Comparison of ENCODE assay signal across 1 cellular context in the genomic region with DNA sequence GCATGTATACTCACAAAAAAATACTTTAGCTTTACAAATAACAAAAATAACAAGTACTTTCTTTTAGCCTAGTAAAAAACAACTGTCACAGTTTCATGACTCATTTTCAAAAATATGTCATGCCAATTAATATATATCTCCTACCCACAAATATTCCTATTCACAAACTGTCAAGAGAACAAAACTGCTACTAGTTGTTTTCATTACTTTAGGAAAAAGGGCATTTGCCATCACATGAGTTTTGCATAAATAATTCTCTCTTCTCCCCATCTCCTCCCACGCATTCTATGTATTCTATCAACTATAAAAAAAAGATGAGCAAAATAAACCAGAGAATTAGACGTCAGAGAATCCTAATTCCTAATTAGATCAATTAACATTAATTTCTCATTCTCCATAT.
TF ChIP-seq lines count a peak whose summit lies in the region.

No MANE protein-coding gene starts in this region.

TF ChIP-seq in HCT116, 20 proteins besides CTCF, POLR2A, EP300 and RAD21 (continued from another document):
- TF ChIP-seq, protein P1, sequence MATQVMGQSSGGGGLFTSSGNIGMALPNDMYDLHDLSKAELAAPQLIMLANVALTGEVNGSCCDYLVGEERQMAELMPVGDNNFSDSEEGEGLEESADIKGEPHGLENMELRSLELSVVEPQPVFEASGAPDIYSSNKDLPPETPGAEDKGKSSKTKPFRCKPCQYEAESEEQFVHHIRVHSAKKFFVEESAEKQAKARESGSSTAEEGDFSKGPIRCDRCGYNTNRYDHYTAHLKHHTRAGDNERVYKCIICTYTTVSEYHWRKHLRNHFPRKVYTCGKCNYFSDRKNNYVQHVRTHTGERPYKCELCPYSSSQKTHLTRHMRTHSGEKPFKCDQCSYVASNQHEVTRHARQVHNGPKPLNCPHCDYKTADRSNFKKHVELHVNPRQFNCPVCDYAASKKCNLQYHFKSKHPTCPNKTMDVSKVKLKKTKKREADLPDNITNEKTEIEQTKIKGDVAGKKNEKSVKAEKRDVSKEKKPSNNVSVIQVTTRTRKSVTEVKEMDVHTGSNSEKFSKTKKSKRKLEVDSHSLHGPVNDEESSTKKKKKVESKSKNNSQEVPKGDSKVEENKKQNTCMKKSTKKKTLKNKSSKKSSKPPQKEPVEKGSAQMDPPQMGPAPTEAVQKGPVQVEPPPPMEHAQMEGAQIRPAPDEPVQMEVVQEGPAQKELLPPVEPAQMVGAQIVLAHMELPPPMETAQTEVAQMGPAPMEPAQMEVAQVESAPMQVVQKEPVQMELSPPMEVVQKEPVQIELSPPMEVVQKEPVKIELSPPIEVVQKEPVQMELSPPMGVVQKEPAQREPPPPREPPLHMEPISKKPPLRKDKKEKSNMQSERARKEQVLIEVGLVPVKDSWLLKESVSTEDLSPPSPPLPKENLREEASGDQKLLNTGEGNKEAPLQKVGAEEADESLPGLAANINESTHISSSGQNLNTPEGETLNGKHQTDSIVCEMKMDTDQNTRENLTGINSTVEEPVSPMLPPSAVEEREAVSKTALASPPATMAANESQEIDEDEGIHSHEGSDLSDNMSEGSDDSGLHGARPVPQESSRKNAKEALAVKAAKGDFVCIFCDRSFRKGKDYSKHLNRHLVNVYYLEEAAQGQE (IDR thresholded peaks at IDR 0.05; ENCODE audit: low read depth): no peak
- no peak for TF ChIP-seq CBX3 (IDR thresholded peaks at IDR 0.05; ENCODE audit: low read depth)
